In the genomic region with DNA sequence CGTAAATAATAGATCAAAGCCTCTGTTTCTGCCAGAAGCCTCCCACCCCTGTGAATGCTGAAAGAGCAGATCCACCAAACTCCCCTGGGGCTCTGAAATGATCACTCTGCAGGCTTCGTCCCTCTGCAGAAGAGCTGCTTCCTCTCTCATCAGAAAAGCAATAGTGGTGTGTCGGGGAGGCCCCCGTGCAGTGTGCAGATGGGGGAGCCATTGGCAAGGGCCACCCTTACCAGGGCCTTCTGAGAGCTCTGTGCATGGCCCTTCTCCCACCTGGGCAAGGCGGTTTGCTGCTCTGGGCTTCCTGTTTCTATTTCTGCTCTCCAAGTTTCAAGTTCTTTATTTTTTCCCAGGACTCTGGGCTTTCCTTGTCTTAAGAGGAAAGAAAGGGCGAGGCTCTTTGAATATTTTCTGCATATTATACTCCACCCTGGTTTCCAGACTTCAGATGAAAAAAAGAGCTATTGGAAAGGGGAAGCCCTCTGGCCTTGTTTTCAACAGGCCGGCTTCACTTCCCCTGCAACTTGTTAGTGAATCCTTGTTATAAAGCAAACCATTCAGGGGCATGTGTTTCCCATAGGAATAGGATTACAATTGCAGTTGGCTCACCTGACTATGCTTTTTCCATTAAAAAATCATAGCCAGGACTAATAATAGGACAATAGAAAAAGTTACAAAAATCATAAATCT, we compare ENCODE assay signal across 23 cellular contexts.
A peak's percentile ranks its signal among the peaks of the same experiment; 100 is the strongest.
DNase-seq lines count a peak whose midpoint lies in the region; ATAC-seq, FAIRE-seq and TF ChIP-seq lines count a peak whose summit lies in the region.
"Had no signal": no experiment of that assay in that cellular context is flagged by ENCODE, and none has a peak within 500 bp of the region (broad histone marks: within the 10 kb centered on the region; RNA-seq: fewer than 3 reads in every experiment).

No MANE protein-coding gene starts in this region.

- H2BK120ac ChIP-seq in H1 (replicated peaks; ENCODE audit: low read depth, low read length) = peak overlapping the region; percentile 30

- no peak overlapping the region for H3K4me2 ChIP-seq in H1 (ENCODE audit: insufficient read depth in 1 of 2, low read depth in 2 of 2, low read length in 2 of 2)

- no peak overlapping the region for H3K56ac ChIP-seq in H1 (replicated peaks; ENCODE audit: insufficient read length, low read depth, low read length)

- no peak overlapping the region for H3K14ac ChIP-seq in H1 (ENCODE audit: insufficient read length)

- peak overlapping the region in 10 of 12 donors; percentile 26 to 68 (median 51) for H3K27ac ChIP-seq in heart left ventricle
- H3K27ac ChIP-seq in H1 (ENCODE audit: low read depth, low read length) = no peak overlapping the region
- no peak overlapping the region for H3K27ac ChIP-seq in esophagus squamous epithelium
- no peak overlapping the region for H3K27ac ChIP-seq in caudate nucleus (ENCODE audit: low read depth, low read length)
- H3K27ac ChIP-seq: foreskin keratinocyte, psoas muscle had no signal

- no peak overlapping the region for H3K4ac ChIP-seq in H1 (replicated peaks; ENCODE audit: insufficient read length, low read depth, low read length)

- no peaks in the 10 kb centered on the region for H3K79me2 ChIP-seq in H1 (ENCODE audit: control insufficient read depth in 1 of 2, insufficient read depth in 2 of 2, low read length in 2 of 2)

- H4K20me1 ChIP-seq in H1 (replicated peaks in 1 of 2; ENCODE audit: control insufficient read depth in 1 of 2, insufficient read depth in 2 of 2, low read length in 2 of 2) = no peaks in the 10 kb centered on the region

- TF ChIP-seq CTCF in heart left ventricle (IDR thresholded peaks at IDR 0.05) (no peak), H1 (IDR thresholded peaks at IDR 0.05; ENCODE audit: control extremely low read depth in 1 of 3, insufficient read depth in 1 of 3, low read depth in 1 of 3, low read length in 3 of 3) (no peak), esophagus squamous epithelium (IDR thresholded peaks at IDR 0.05) (no peak), GM10266 (IDR thresholded peaks at IDR 0.05; ENCODE audit: control insufficient read depth, insufficient read depth, low read depth, missing control alignments) (no peak)

- no peak for TF ChIP-seq EP300 in H1 (IDR thresholded peaks at IDR 0.05; ENCODE audit: borderline replicate concordance in 1 of 2, low read depth in 2 of 2, low read length in 2 of 2)

- H4K8ac ChIP-seq in H1 (ENCODE audit: extremely low read depth, insufficient read depth, low read length) = no peak overlapping the region

- H3K79me1 ChIP-seq in H1 (ENCODE audit: low read depth, low read length) = no peaks in the 10 kb centered on the region

- no peak overlapping the region for H2BK15ac ChIP-seq in H1 (ENCODE audit: low read length)

- 0 out of 2 replicates have a peak overlapping the region, but pooled peaks have one; percentile 64 for H2BK20ac ChIP-seq in H1 (ENCODE audit: low read length)

- H3K23ac ChIP-seq in H1 (ENCODE audit: insufficient read length) = no peak overlapping the region

- no peak overlapping the region for H4K5ac ChIP-seq in H1 (ENCODE audit: insufficient read length, low read depth, low read length)

- DNase-seq in heart left ventricle (peak in 1 of 5 donors; percentile 38), Right ventricle myocardium inferior (ENCODE audit: missing footprints) (no peak), H1 (ENCODE audit: low read depth in 1 of 2, low spot score in 2 of 2) (no peak), mesenteric fat pad (ENCODE audit: low spot score) (peak; percentile 72), esophagus squamous epithelium (lab: John Stamatoyannopoulos, UW) (no peak), caudate nucleus (lab: John Stamatoyannopoulos, UW) (no peak), GM10266 (ENCODE audit: extremely low spot score) (no peak)
- no peak for DNase-seq in stimulated activated naive CD8-positive, alpha-beta T cell treated with anti-CD3 and anti-CD28 coated beads, Interleukin-15, Interleukin-2, amounts not matched to agents 100 U/mL and 50 U/mL, for 24 hours
- DNase-seq: activated CD4-positive, alpha-beta T cell treated with anti-CD3 and anti-CD28 coated beads for 48 hours; activated naive CD4-positive, alpha-beta T cell treated with Interleukin-2 at 50 U/mL for 16 hours; CD4-positive, alpha-beta memory T cell; DMS79 treated with DMSO at 0.1 percent for 48 hours; foreskin keratinocyte; mammary epithelial cell; natural killer cell; NCI-H187 treated with DMSO at 0.1 percent for 48 hours; NCI-H526 treated with DMSO at 0.1 percent for 48 hours; psoas muscle; stimulated activated naive CD4-positive, alpha-beta T cell; upper lobe of left lung had no signal

- H3K4me1 ChIP-seq in heart left ventricle (peaks cover 0 to 23% (median 7%) of the 10 kb centered on the region in 12 donors), H1 (replicated peaks in 1 of 4; ENCODE audit: control insufficient read depth in 3 of 4, insufficient read depth in 4 of 4, low read length in 3 of 4) (peaks cover 4 to 18% (median 7%) of the 10 kb centered on the region in 4 experiments; a peak in 5 of 7 replicates), esophagus squamous epithelium (peaks cover 0 to 10% (median 0%) of the 10 kb centered on the region in 3 donors)
- H3K4me1 ChIP-seq: foreskin keratinocyte, psoas muscle had no signal

- no peak overlapping the region for H2BK5ac ChIP-seq in H1 (ENCODE audit: low read depth, low read length)

- no peak for TF ChIP-seq RAD21 in H1 (IDR thresholded peaks at IDR 0.05 in 1 of 2, conservative IDR thresholded peaks at IDR 0.05 in 1 of 2; ENCODE audit: low read depth in 2 of 2, low read length in 2 of 2)

- 0 out of 2 replicates have a peak overlapping the region, but pooled peaks have one; percentile 68 for H2BK12ac ChIP-seq in H1 (ENCODE audit: low read depth, low read length)

- no peak for TF ChIP-seq POLR2A in heart left ventricle (IDR thresholded peaks at IDR 0.05)
- TF ChIP-seq POLR2A in H1 (IDR thresholded peaks at IDR 0.05; ENCODE audit: control extremely low read depth in 1 of 2, low read depth in 2 of 2, low read length in 2 of 2) = no peak
- no peak for TF ChIP-seq POLR2A in esophagus squamous epithelium (IDR thresholded peaks at IDR 0.05)

- no peak overlapping the region for H2AFZ ChIP-seq in H1 (ENCODE audit: low read length)

- H3K4me3 ChIP-seq in heart left ventricle (no peak overlapping the region), H1 (ENCODE audit: extremely low read depth in 1 of 4, insufficient read depth in 2 of 4, low read depth in 3 of 4, low read length in 4 of 4) (no peak overlapping the region), esophagus squamous epithelium (no peak overlapping the region)
- H3K4me3 ChIP-seq: psoas muscle, upper lobe of left lung had no signal

- no peak for FAIRE-seq in H1 (lab: Jason Lieb, UNC)
- FAIRE-seq: astrocyte, TTC549 had no signal

- POLR2A ChIA-PET in H1 (lab: Charles Lee; ENCODE audit: partially characterized antibody) = interaction anchor here (0.8 to 1.0 kb wide), 2 partner anchors 16 to 37 kb away, joined by 3 read pairs; no protein-coding TSS in a partner anchor

- H3K36me3 ChIP-seq in heart left ventricle (no peaks in the 10 kb centered on the region), H1 (ENCODE audit: control insufficient read depth in 2 of 4, insufficient read depth in 4 of 4, low read length in 3 of 4) (no peaks in the 10 kb centered on the region), esophagus squamous epithelium (no peaks in the 10 kb centered on the region)
- H3K36me3 ChIP-seq: upper lobe of left lung had no signal

- ATAC-seq in heart left ventricle (peak; percentile 50 to 80 (median 67)), Right ventricle myocardium inferior (no peak)
- ATAC-seq in stimulated activated naive CD8-positive, alpha-beta T cell treated with anti-CD3 and anti-CD28 coated beads, Interleukin-15, Interleukin-2, amounts not matched to agents 100 U/mL and 50 U/mL, for 24 hours = no peak
- ATAC-seq: foreskin keratinocyte, natural killer cell, Panc1, psoas muscle had no signal

- no peak overlapping the region for H4K91ac ChIP-seq in H1 (replicated peaks; ENCODE audit: insufficient read length, low read length)

- intact Hi-C loops in heart left ventricle (cut with DNase I) = loop anchor here in 5 of 10 donors (5.0 to 10.0 kb wide), 4 partner anchors 345 to 655 kb away; a partner anchor contains a TSS
- intact Hi-C loops in Right ventricle myocardium inferior (cut with DNase I) = loop anchor here (5.0 kb wide), 1 partner anchor 62 kb away; no protein-coding TSS in a partner anchor
- intact Hi-C loops in esophagus squamous epithelium (cut with DNase I) = no loop called here

- no peak overlapping the region; the same call in 1 of the 2 replicates for H3K18ac ChIP-seq in H1 (ENCODE audit: extremely low read depth, low read length)

- CTCF ChIA-PET in H1 (lab: Charles Lee; ENCODE audit: partially characterized antibody) = interaction anchor here (0.8 to 2.2 kb wide), 2 partner anchors 9 to 21 kb away, joined by 3 to 8 read pairs; no protein-coding TSS in a partner anchor

- H3K27me3 ChIP-seq in heart left ventricle (no peaks in the 10 kb centered on the region), H1 (replicated peaks in 1 of 4; ENCODE audit: control insufficient read depth in 3 of 4, extremely low read depth in 1 of 4, insufficient read depth in 3 of 4, low read length in 3 of 4) (no peaks in the 10 kb centered on the region; a peak in 1 of 7 replicates), esophagus squamous epithelium (peaks cover 0 to 4% (median 0%) of the 10 kb centered on the region in 4 donors)
- H3K27me3 ChIP-seq: foreskin keratinocyte, upper lobe of left lung had no signal

- no peaks in the 10 kb centered on the region for H3K9me3 ChIP-seq in heart left ventricle
- no peaks in the 10 kb centered on the region for H3K9me3 ChIP-seq in H1 (ENCODE audit: insufficient read depth in 2 of 2, low read depth in 1 of 2, low read length in 1 of 2)
- no peaks in the 10 kb centered on the region for H3K9me3 ChIP-seq in esophagus squamous epithelium
- H3K9me3 ChIP-seq: psoas muscle, upper lobe of left lung had no signal

- peaks cover 3% of the 10 kb centered on the region; the same call in 1 of the 2 replicates for H3K23me2 ChIP-seq in H1 (ENCODE audit: low read depth, low read length)

- 44 to 65% (median 55%) methylated on average over 7 of the region's 7 CpGs for WGBS in heart left ventricle, 4 donors
- 72% methylated on average over 7 of the region's 7 CpGs; no CpG with 5 or more reads in 1 of the 2 experiments for WGBS in H1 (ENCODE audit: extremely low coverage in 1 of 2, insufficient coverage in 1 of 2, insufficient read length in 1 of 2, insufficient replicate concordance in 2 of 2, low coverage in 1 of 2, low lambda C conversion rate in 2 of 2, missing lambda C conversion rate in 1 of 2), 2 experiments
- 47 to 48% methylated on average over 4 to 6 of the region's 7 CpGs for WGBS in esophagus squamous epithelium, 2 donors

- no peak overlapping the region for H2AK5ac ChIP-seq in H1 (ENCODE audit: low read depth, low read length)

- no peak overlapping the region; a peak in 1 of 7 replicates for H3K9ac ChIP-seq in H1 (replicated peaks in 1 of 4; ENCODE audit: extremely low read depth in 1 of 4, low read depth in 3 of 4, low read length in 3 of 4)

TF ChIP-seq in H1, 55 proteins besides CTCF, POLR2A, EP300 and RAD21 (continues in another document):
- TF ChIP-seq SP2 (IDR thresholded peaks at IDR 0.05; ENCODE audit: low read length) = no peak

Comparison
In these comparisons a context has a peak if more than half of its experiments do, and no peak if none do; other contexts are left out.
1. ATAC-seq: peak in heart left ventricle (4 of 4); none in Right ventricle myocardium inferior (single experiment) and stimulated activated naive CD8-positive, alpha-beta T cell treated with anti-CD3 and anti-CD28 coated beads, Interleukin-15, Interleukin-2, amounts not matched to agents 100 U/mL and 50 U/mL, for 24 hours (single experiment).
2. H3K27ac ChIP-seq: peak in heart left ventricle (10 of 12); none in H1 (single experiment), esophagus squamous epithelium (0 of 4) and caudate nucleus (single experiment).